In the genomic region with DNA sequence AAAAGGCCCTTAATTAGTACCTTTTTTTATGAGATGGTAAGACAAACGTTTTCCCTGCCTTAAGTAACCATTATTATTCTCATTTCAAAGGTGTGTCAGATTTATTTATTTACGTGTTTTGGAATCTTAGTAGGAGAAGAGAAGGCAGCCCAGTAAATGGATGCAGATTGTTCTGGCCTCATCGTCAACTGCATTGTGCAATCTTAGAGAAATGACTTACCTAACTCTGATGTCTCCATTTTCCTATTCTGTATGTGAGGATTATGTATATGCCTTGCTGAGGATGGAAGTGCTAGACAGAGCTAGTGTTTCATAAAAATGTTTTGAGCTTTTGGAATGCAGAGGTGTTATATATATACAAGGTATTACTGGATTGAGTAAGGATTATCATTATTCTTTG, we compare ENCODE assay signal across 29 cellular contexts.
"Had no signal": no experiment of that assay in that cellular context is flagged by ENCODE, and none has a peak within 500 bp of the region (broad histone marks: within the 10 kb centered on the region; RNA-seq: fewer than 3 reads in every experiment).

No MANE protein-coding gene starts in this region.

- FAIRE-seq: urothelium cell line had no signal

- H3K27me3 Mint-ChIP-seq: stimulated activated memory B cell treated with anti-CD40 and anti-IgM and Interleukin-4, amounts not matched to agents 10 μg/mL and 1 μg/mL and 100 μg/mL, for 72 hours had no signal

- H3K27ac Mint-ChIP-seq: stimulated activated effector memory CD8-positive, alpha-beta T cell treated with anti-CD3 and anti-CD28 coated beads, Interleukin-12 subunit alpha, Interleukin-12 subunit beta, amount 100 ng/mL, for 72 hours; stimulated activated memory B cell treated with anti-CD40 and anti-IgM and Interleukin-4, amounts not matched to agents 10 μg/mL and 1 μg/mL and 100 μg/mL, for 72 hours; stimulated activated naive B cell treated with anti-CD40 and anti-IgM and Interleukin-4, amounts not matched to agents 10 μg/mL and 1 μg/mL and 100 μg/mL, for 72 hours; stimulated activated naive CD8-positive, alpha-beta T cell treated with anti-CD3 and anti-CD28 coated beads, Interleukin-15, amount 100 ng/mL, for 72 hours; stimulated activated naive CD8-positive, alpha-beta T cell treated with anti-CD3 and anti-CD28 coated beads, Interleukin-15, Interleukin-2, amounts not matched to agents 100 ng/mL and 50 ng/mL, for 24 hours; type B pancreatic cell had no signal

- H3K27ac ChIP-seq: stomach, suprapubic skin, testis, thoracic aorta, thyroid gland, tibial artery, tibial nerve, transverse colon, upper lobe of left lung, upper lobe of right lung, uterus, vagina had no signal

- H3K27me3 ChIP-seq: stomach, suprapubic skin, testis, thyroid gland, tibial artery, tibial nerve, transverse colon, upper lobe of left lung, upper lobe of right lung, uterus, vagina had no signal

- H3K4me3 ChIP-seq: stomach, suprapubic skin, testis, thoracic aorta, thyroid gland, tibial artery, tibial nerve, transverse colon, upper lobe of left lung, upper lobe of right lung, uterus, vagina had no signal

- H3K4me1 ChIP-seq: stomach, suprapubic skin, testis, thyroid gland, tibial artery, tibial nerve, transverse colon, upper lobe of left lung, upper lobe of right lung, uterus, vagina had no signal

- H3K9me3 ChIP-seq: stomach, suprapubic skin, testis, thoracic aorta, thyroid gland, tibial artery, tibial nerve, transverse colon, upper lobe of left lung, upper lobe of right lung, uterus, vagina had no signal

- H3K36me3 Mint-ChIP-seq: stimulated activated effector memory CD8-positive, alpha-beta T cell treated with anti-CD3 and anti-CD28 coated beads, Interleukin-12 subunit alpha, Interleukin-12 subunit beta, amount 100 ng/mL, for 72 hours; stimulated activated memory B cell treated with anti-CD40 and anti-IgM and Interleukin-4, amounts not matched to agents 10 μg/mL and 1 μg/mL and 100 μg/mL, for 72 hours; stimulated activated naive B cell treated with anti-CD40 and anti-IgM and Interleukin-4, amounts not matched to agents 10 μg/mL and 1 μg/mL and 100 μg/mL, for 72 hours; type B pancreatic cell had no signal

- ATAC-seq: stimulated activated effector memory CD8-positive, alpha-beta T cell treated with anti-CD3 and anti-CD28 coated beads, Interleukin-12 subunit alpha, Interleukin-12 subunit beta, amount 100 ng/mL, for 72 hours; stimulated activated memory B cell treated with anti-CD40 and anti-IgM and Interleukin-4, amounts not matched to agents 10 μg/mL and 1 μg/mL and 100 μg/mL, for 72 hours; stimulated activated naive B cell treated with anti-CD40 and anti-IgM and Interleukin-4, amounts not matched to agents 10 μg/mL and 1 μg/mL and 100 μg/mL, for 72 hours; stimulated activated naive CD8-positive, alpha-beta T cell treated with anti-CD3 and anti-CD28 coated beads, Interleukin-15, amount 100 ng/mL, for 72 hours; stimulated activated naive CD8-positive, alpha-beta T cell treated with anti-CD3 and anti-CD28 coated beads, Interleukin-15, Interleukin-2, amounts not matched to agents 100 U/mL and 50 U/mL, for 24 hours; upper lobe of right lung had no signal

- H3K4me1 Mint-ChIP-seq: stimulated activated effector memory CD8-positive, alpha-beta T cell treated with anti-CD3 and anti-CD28 coated beads, Interleukin-12 subunit alpha, Interleukin-12 subunit beta, amount 100 ng/mL, for 72 hours; stimulated activated memory B cell treated with anti-CD40 and anti-IgM and Interleukin-4, amounts not matched to agents 10 μg/mL and 1 μg/mL and 100 μg/mL, for 72 hours; stimulated activated naive B cell treated with anti-CD40 and anti-IgM and Interleukin-4, amounts not matched to agents 10 μg/mL and 1 μg/mL and 100 μg/mL, for 72 hours; stimulated activated naive CD8-positive, alpha-beta T cell treated with anti-CD3 and anti-CD28 coated beads, Interleukin-15, amount 100 ng/mL, for 72 hours had no signal

- H3K9me3 Mint-ChIP-seq: stimulated activated memory B cell treated with anti-CD40 and anti-IgM and Interleukin-4, amounts not matched to agents 10 μg/mL and 1 μg/mL and 100 μg/mL, for 72 hours; stimulated activated naive CD8-positive, alpha-beta T cell treated with anti-CD3 and anti-CD28 coated beads, Interleukin-15, Interleukin-2, amounts not matched to agents 100 ng/mL and 50 ng/mL, for 24 hours; type B pancreatic cell had no signal

- H3K4me3 Mint-ChIP-seq: stimulated activated effector memory CD8-positive, alpha-beta T cell treated with anti-CD3 and anti-CD28 coated beads, Interleukin-12 subunit alpha, Interleukin-12 subunit beta, amount 100 ng/mL, for 72 hours; stimulated activated memory B cell treated with anti-CD40 and anti-IgM and Interleukin-4, amounts not matched to agents 10 μg/mL and 1 μg/mL and 100 μg/mL, for 72 hours; stimulated activated naive B cell treated with anti-CD40 and anti-IgM and Interleukin-4, amounts not matched to agents 10 μg/mL and 1 μg/mL and 100 μg/mL, for 72 hours; stimulated activated naive CD8-positive, alpha-beta T cell treated with anti-CD3 and anti-CD28 coated beads, Interleukin-15, amount 100 ng/mL, for 72 hours; stimulated activated naive CD8-positive, alpha-beta T cell treated with anti-CD3 and anti-CD28 coated beads, Interleukin-15, Interleukin-2, amounts not matched to agents 100 ng/mL and 50 ng/mL, for 24 hours; type B pancreatic cell had no signal

- H3K36me3 ChIP-seq: stomach, suprapubic skin, thoracic aorta, thyroid gland, tibial artery, tibial nerve, transverse colon, upper lobe of left lung, upper lobe of right lung, uterus, vagina had no signal

- DNase-seq: stimulated activated CD4-positive, alpha-beta T cell treated with anti-CD3 and anti-CD28 coated beads, Interleukin-2, amount 100 ng/mL, for 48 hours; stimulated activated CD4-positive, alpha-beta T cell treated with anti-CD3 and anti-CD28 coated beads, Interleukin-4, amount 100 ng/mL, for 1 hour; stimulated activated CD4-positive, alpha-beta T cell treated with anti-CD3 and anti-CD28 coated beads, Interleukin-4, amount 100 ng/mL, for 24 hours; stimulated activated CD4-positive, alpha-beta T cell treated with anti-CD3 and anti-CD28 coated beads, Interleukin-4, amount 100 ng/mL, for 4 hours; stimulated activated CD8-positive, alpha-beta memory T cell treated with anti-CD3 and anti-CD28 coated beads, Interleukin-4, amount 100 ng/mL, for 48 hours; stimulated activated naive B cell treated with anti-CD40 and anti-IgM and Interleukin-4, amounts not matched to agents 10 μg/mL and 1 μg/mL and 100 μg/mL, for 72 hours; stimulated activated naive CD4-positive, alpha-beta T cell; stimulated activated naive CD4-positive, alpha-beta T cell treated with Interleukin-2 at 50 U/mL for 16 hours; stimulated activated naive CD8-positive, alpha-beta T cell treated with anti-CD3 and anti-CD28 coated beads, Interleukin-15, amount 100 ng/mL, for 72 hours; stimulated activated naive CD8-positive, alpha-beta T cell treated with anti-CD3 and anti-CD28 coated beads, Interleukin-15, Interleukin-2, amounts not matched to agents 100 U/mL and 50 U/mL, for 24 hours; stomach; substantia nigra; testis; thyroid gland; tibial artery; transverse colon; trophoblast cell; upper lobe of left lung; upper lobe of right lung; uterus had no signal
